Comparison of ENCODE assay signal across 1 cellular context in genomic region chr16:13909872-13910303, GRCh38.
A peak's percentile ranks its signal among the peaks of the same experiment; 100 is the strongest.
TF ChIP-seq lines count a peak whose summit lies in the region.

No MANE protein-coding gene starts in this region.

TF ChIP-seq in HepG2, 621 proteins besides CTCF, POLR2A, EP300 and RAD21 (continued from another document and continues in another):
- TF ChIP-seq ZNF264 (CRISPR knock-in tag; IDR thresholded peaks at IDR 0.05) (no peak), TGIF2 (CRISPR knock-in tag; IDR thresholded peaks at IDR 0.05) (0 out of 2 replicates have a peak, but pooled peaks have one; percentile 19), FOXA3 (CRISPR knock-in tag; IDR thresholded peaks at IDR 0.05) (peak; percentile 66), MTERF4 (CRISPR knock-in tag; IDR thresholded peaks at IDR 0.05) (no peak), ZNF501 (CRISPR knock-in tag; IDR thresholded peaks at IDR 0.05) (peak; percentile 73; the same call in 1 of the 2 replicates), MIER3 (CRISPR knock-in tag; IDR thresholded peaks at IDR 0.05; ENCODE audit: borderline replicate concordance) (0 out of 2 replicates have a peak, but pooled peaks have one; percentile 20), MAFK (conservative IDR thresholded peaks at IDR 0.05 in 1 of 2, IDR thresholded peaks at IDR 0.05 in 1 of 2; ENCODE audit: low read length in 2 of 2) (peak; percentile 72 to 73), FOXO1 (CRISPR knock-in tag; IDR thresholded peaks at IDR 0.05) (peak; percentile 55; the same call in 1 of the 2 replicates), LCORL (IDR thresholded peaks at IDR 0.05) (no peak), LCORL (CRISPR knock-in tag; IDR thresholded peaks at IDR 0.05) (peak; percentile 57; the same call in 1 of the 2 replicates), ZBTB37 (CRISPR knock-in tag; IDR thresholded peaks at IDR 0.05) (peak; percentile 79), HMGXB3 (CRISPR knock-in tag; IDR thresholded peaks at IDR 0.05; ENCODE audit: borderline replicate concordance) (peak; percentile 57), KDM6A (CRISPR knock-in tag; IDR thresholded peaks at IDR 0.05; ENCODE audit: low read depth) (peak; percentile 51; the same call in 1 of the 2 replicates), PLSCR1 (CRISPR knock-in tag; IDR thresholded peaks at IDR 0.05; ENCODE audit: borderline replicate concordance) (no peak), ZNF292 (CRISPR knock-in tag; IDR thresholded peaks at IDR 0.05; ENCODE audit: borderline replicate concordance, low read depth) (0 out of 2 replicates have a peak, but pooled peaks have one; percentile 39), PATZ1 (CRISPR knock-in tag; IDR thresholded peaks at IDR 0.05) (no peak), ZNF513 (CRISPR knock-in tag; conservative IDR thresholded peaks at IDR 0.05) (no peak), SOX13 (IDR thresholded peaks at IDR 0.05) (no peak), SOX13 (CRISPR knock-in tag; conservative IDR thresholded peaks at IDR 0.05 in 1 of 2, IDR thresholded peaks at IDR 0.05 in 1 of 2) (peak in 1 of 2 experiments; percentile 49; a peak in 1 of 4 replicates), HNRNPL (IDR thresholded peaks at IDR 0.05; ENCODE audit: low read depth, low read length) (peak; percentile 73; the same call in 1 of the 2 replicates), ZNF670 (CRISPR knock-in tag; IDR thresholded peaks at IDR 0.05; ENCODE audit: borderline replicate concordance) (no peak), ZNF441 (CRISPR knock-in tag; IDR thresholded peaks at IDR 0.05; ENCODE audit: borderline replicate concordance) (peak; percentile 69), ZGPAT (CRISPR knock-in tag; IDR thresholded peaks at IDR 0.05) (peak; percentile 41; the same call in 1 of the 2 replicates), ZFAT (CRISPR knock-in tag; conservative IDR thresholded peaks at IDR 0.05) (no peak), ZKSCAN8 (CRISPR knock-in tag; IDR thresholded peaks at IDR 0.05; ENCODE audit: borderline replicate concordance) (peak; percentile 40; the same call in 1 of the 2 replicates), RARA (CRISPR knock-in tag; IDR thresholded peaks at IDR 0.05) (peak; percentile 18; the same call in 1 of the 2 replicates), ZNF224 (CRISPR knock-in tag; IDR thresholded peaks at IDR 0.05) (0 out of 2 replicates have a peak, but pooled peaks have one; percentile 45), ZFP36L1 (CRISPR knock-in tag; IDR thresholded peaks at IDR 0.05) (0 out of 2 replicates have a peak, but pooled peaks have one; percentile 23), ZSCAN9 (CRISPR knock-in tag; IDR thresholded peaks at IDR 0.05; ENCODE audit: borderline replicate concordance) (0 out of 2 replicates have a peak, but pooled peaks have one; percentile 55), U2AF2 (IDR thresholded peaks at IDR 0.05; ENCODE audit: low read depth, low read length) (no peak), SALL1 (CRISPR knock-in tag; IDR thresholded peaks at IDR 0.05) (peak; percentile 29; the same call in 1 of the 2 replicates), NFKBIZ (CRISPR knock-in tag; IDR thresholded peaks at IDR 0.05) (no peak), ZNF710 (CRISPR knock-in tag; IDR thresholded peaks at IDR 0.05; ENCODE audit: borderline replicate concordance) (peak; percentile 7; the same call in 1 of the 2 replicates), PAWR (CRISPR knock-in tag; IDR thresholded peaks at IDR 0.05; ENCODE audit: borderline replicate concordance) (no peak), ARID5B (CRISPR knock-in tag; IDR thresholded peaks at IDR 0.05) (peak; percentile 89), FOXP1 (IDR thresholded peaks at IDR 0.05) (no peak), FOXP1 (CRISPR knock-in tag; IDR thresholded peaks at IDR 0.05) (peak; percentile 54; the same call in 1 of the 2 replicates), MED1 (CRISPR knock-in tag; IDR thresholded peaks at IDR 0.05) (peak; percentile 74), SP4 (CRISPR knock-in tag; IDR thresholded peaks at IDR 0.05) (no peak), CBX5 (CRISPR knock-in tag; IDR thresholded peaks at IDR 0.05; ENCODE audit: borderline replicate concordance) (no peak), MTA1 (CRISPR knock-in tag; IDR thresholded peaks at IDR 0.05; ENCODE audit: borderline replicate concordance) (no peak), ZNF782 (CRISPR knock-in tag; IDR thresholded peaks at IDR 0.05; ENCODE audit: borderline replicate concordance) (no peak), CEBPG (CRISPR knock-in tag; IDR thresholded peaks at IDR 0.05) (peak; percentile 19; the same call in 1 of the 2 replicates), TBX2 (CRISPR knock-in tag; IDR thresholded peaks at IDR 0.05; ENCODE audit: borderline replicate concordance) (0 out of 2 replicates have a peak, but pooled peaks have one; percentile 25), SAP130 (CRISPR knock-in tag; IDR thresholded peaks at IDR 0.05; ENCODE audit: low read depth) (peak; percentile 78)
